In genomic region chr4:164012396-164013027, GRCh38 we compare ENCODE assay signal across 8 cellular contexts.
DNase-seq lines count a peak whose midpoint lies in the region; ATAC-seq and TF ChIP-seq lines count a peak whose summit lies in the region.

No MANE protein-coding gene starts in this region.

- ATAC-seq in GM19372 (IDR thresholded peaks at IDR 0.05; ENCODE audit: low read depth, unreplicated experiment) (peak; percentile 66), memory B cell (ENCODE audit: low read depth) (peak; percentile 59)

- DNase-seq in Calu3 (peak; percentile 39), KBM-7 (peak; percentile 43), memory B cell (ENCODE audit: low spot score in 2 of 2) (peak in 1 of 2 donors; percentile 12), DMS153 treated with DMSO at 0.1 percent for 48 hours (lab: John Stamatoyannopoulos, UW; ENCODE audit: unreplicated experiment) (no peak), NCI-H2107 treated with DMSO at 0.1 percent for 48 hours (lab: John Stamatoyannopoulos, UW; ENCODE audit: unreplicated experiment) (no peak)
- no peak for DNase-seq in effector CD4-positive, alpha-beta T cell

- H3K27ac ChIP-seq in VCaP: no peak overlapping the region

- no peak overlapping the region for H3K27ac Mint-ChIP-seq in Calu3 (ENCODE audit: unreplicated experiment)
- no peak overlapping the region for H3K27ac Mint-ChIP-seq in memory B cell

- intact Hi-C loops in Calu3 (cut with micrococcal nuclease; ENCODE audit: unreplicated experiment): loop anchor here (1.0 to 5.0 kb wide), 5 partner anchors 255 to 720 kb away; no protein-coding TSS in a partner anchor

- peak; percentile 35 for TF ChIP-seq CTCF in Calu3 (IDR thresholded peaks at IDR 0.05; ENCODE audit: unreplicated experiment)
- peak; percentile 58 for TF ChIP-seq CTCF in VCaP (conservative IDR thresholded peaks at IDR 0.05)

- H3K9me3 Mint-ChIP-seq in Calu3 (ENCODE audit: low read depth, unreplicated experiment): peaks cover 7% of the 10 kb centered on the region
- no peaks in the 10 kb centered on the region for H3K9me3 Mint-ChIP-seq in memory B cell

- H3K4me1 Mint-ChIP-seq in Calu3 (ENCODE audit: low read depth, unreplicated experiment) (no peaks in the 10 kb centered on the region), memory B cell (peaks cover 2% of the 10 kb centered on the region)

- CTCF ChIA-PET in Calu3 (lab: Charles Lee): interaction anchor here (0.6 to 1.2 kb wide), 3 partner anchors 335 to 1006 kb away, joined by 3 read pairs; no protein-coding TSS in a partner anchor

- no peaks in the 10 kb centered on the region for H3K27me3 Mint-ChIP-seq in Calu3 (ENCODE audit: unreplicated experiment)
- H3K27me3 Mint-ChIP-seq in memory B cell: no peaks in the 10 kb centered on the region

- BruUV-seq in Calu3 (replicated peaks; lab: Mats Ljungman, UMichigan): no TSS peak

- H3K4me3 Mint-ChIP-seq in Calu3 (ENCODE audit: low read depth, unreplicated experiment) (no peak overlapping the region), memory B cell (no peak overlapping the region)

- in situ Hi-C loops in KBM-7 (cut with MboI; ENCODE audit: low pct_unique_long_range_greater_than_20kb, low sequenced_read_pairs): no loop called here

- H3K36me3 Mint-ChIP-seq in Calu3 (ENCODE audit: insufficient read depth, unreplicated experiment) (no peaks in the 10 kb centered on the region), memory B cell (no peaks in the 10 kb centered on the region)

Comparison
In these comparisons a context has a peak if more than half of its experiments do, and no peak if none do; other contexts are left out.
1. DNase-seq: peak in Calu3 (single experiment) and KBM-7 (single experiment); none in effector CD4-positive, alpha-beta T cell (single experiment), DMS153 treated with DMSO at 0.1 percent for 48 hours (single experiment) and NCI-H2107 treated with DMSO at 0.1 percent for 48 hours (single experiment).